In the genomic region with DNA sequence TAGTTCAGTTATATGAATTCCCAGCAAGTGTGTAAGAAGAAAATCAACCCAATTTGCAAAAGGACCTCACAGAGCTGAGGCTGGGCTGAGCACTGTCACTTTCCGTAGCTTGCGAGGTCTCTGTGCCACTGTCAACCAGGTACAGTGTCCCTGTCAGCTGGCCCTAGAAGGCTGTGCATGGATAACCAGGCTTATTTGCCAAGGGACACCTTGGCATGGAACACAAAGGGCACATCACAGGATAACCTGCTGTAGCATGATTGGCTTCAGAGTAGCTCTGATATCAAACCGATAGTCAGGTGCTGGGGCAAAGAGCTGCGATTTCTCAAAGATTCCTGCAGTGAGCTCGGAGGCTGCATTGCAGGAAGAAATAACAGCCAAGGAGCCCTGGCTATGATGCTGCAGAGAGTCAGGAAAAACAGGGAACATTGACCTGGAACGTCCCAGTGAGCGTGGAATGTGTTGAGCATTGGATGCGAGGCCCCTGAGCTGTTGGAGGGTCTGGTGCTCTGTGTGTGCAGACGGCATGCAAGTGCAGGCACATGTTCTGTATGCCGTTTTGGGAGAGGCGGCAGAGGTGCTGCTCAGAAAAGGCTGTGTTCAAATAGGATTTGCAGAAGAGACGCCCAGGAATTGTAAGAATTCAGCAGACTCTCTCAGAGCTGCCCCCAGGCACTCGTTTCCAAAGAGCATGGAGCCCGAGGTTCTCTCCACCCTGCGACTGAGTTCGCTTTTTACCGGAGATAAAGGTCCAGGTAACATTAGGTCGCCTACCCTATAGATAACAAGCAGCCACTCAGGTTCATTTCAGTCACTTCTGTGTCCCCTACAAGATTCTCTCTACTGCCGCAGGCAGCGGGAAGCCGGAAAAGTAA, we compare ENCODE assay signal across 15 cellular contexts.
DNase-seq lines count a peak whose midpoint lies in the region; ATAC-seq, FAIRE-seq and TF ChIP-seq lines count a peak whose summit lies in the region.
"Had no signal": no experiment of that assay in that cellular context is flagged by ENCODE, and none has a peak within 500 bp of the region (broad histone marks: within the 10 kb centered on the region; RNA-seq: fewer than 3 reads in every experiment).

No MANE protein-coding gene starts in this region.

- no peak overlapping the region for H2BK15ac ChIP-seq in H1 (ENCODE audit: low read length)

- H2BK12ac ChIP-seq in H1 (ENCODE audit: low read depth, low read length), result no peak overlapping the region

- TF ChIP-seq EP300 in H1 (IDR thresholded peaks at IDR 0.05; ENCODE audit: borderline replicate concordance in 1 of 2, low read depth in 2 of 2, low read length in 2 of 2), result no peak

- H3K18ac ChIP-seq in H1 (ENCODE audit: extremely low read depth, low read length), result no peak overlapping the region

- H3K27ac ChIP-seq in 22Rv1 (peak overlapping the region; percentile 88), H1 (ENCODE audit: low read depth, low read length) (no peak overlapping the region), osteoblast (ENCODE audit: low read depth, low read length) (no peak overlapping the region)

- H3K79me1 ChIP-seq in H1 (ENCODE audit: low read depth, low read length), result no peaks in the 10 kb centered on the region

- H3K36me3 ChIP-seq in H1 (ENCODE audit: control insufficient read depth in 2 of 4, insufficient read depth in 4 of 4, low read length in 3 of 4), result no peaks in the 10 kb centered on the region
- H3K36me3 ChIP-seq in osteoblast (ENCODE audit: insufficient read depth, low read length), result no peaks in the 10 kb centered on the region

- H3K27ac Mint-ChIP-seq in mesothelial cell of epicardium, result no peak overlapping the region
- H3K27ac Mint-ChIP-seq in activated CD8-positive, alpha-beta T cell treated with anti-CD3 and anti-CD28 coated beads, Interleukin-2, amount 10 ng/mL, durations not matched to agents 7 days and 5 days, result no peak overlapping the region

- TF ChIP-seq POLR2A in H1 (IDR thresholded peaks at IDR 0.05; ENCODE audit: control extremely low read depth in 1 of 2, low read depth in 2 of 2, low read length in 2 of 2), result no peak

- H3K4me2 ChIP-seq in H1 (ENCODE audit: insufficient read depth in 1 of 2, low read depth in 2 of 2, low read length in 2 of 2), result no peak overlapping the region
- no peak overlapping the region for H3K4me2 ChIP-seq in osteoblast (ENCODE audit: insufficient read depth, low read length)

- H3K56ac ChIP-seq in H1 (replicated peaks; ENCODE audit: insufficient read length, low read depth, low read length), result no peak overlapping the region

- ATAC-seq in GM18861 (IDR thresholded peaks at IDR 0.05; ENCODE audit: unreplicated experiment) (no peak), HG03039 (IDR thresholded peaks at IDR 0.05; ENCODE audit: unreplicated experiment) (no peak)
- ATAC-seq in activated CD8-positive, alpha-beta T cell treated with anti-CD3 and anti-CD28 coated beads, Interleukin-2, amount 10 ng/mL, durations not matched to agents 7 days and 5 days, result no peak

- H3K14ac ChIP-seq in H1 (ENCODE audit: insufficient read length), result no peak overlapping the region

- DNase-seq in ELF-1 (ENCODE audit: low read depth, low spot score) (peak; percentile 86), H1 (ENCODE audit: low read depth in 1 of 2, low spot score in 2 of 2) (no peak), mesothelial cell of epicardium (ENCODE audit: low spot score in 2 of 2, unreplicated experiment in 2 of 2) (no peak), osteoblast (ENCODE audit: insufficient read length, low spot score, missing footprints) (no peak)
- no peak for DNase-seq in activated CD8-positive, alpha-beta T cell treated with anti-CD3 and anti-CD28 coated beads, Interleukin-2, amount 10 ng/mL, durations not matched to agents 7 days and 5 days
- DNase-seq: C1 segment of cervical spinal cord; DND-41; NCI-H1092 treated with DMSO at 0.1 percent for 48 hours; NCI-H1694; NK-92 treated with Interleukin-12 subunit alpha and Interleukin-12 subunit beta, amount 100 ng/mL, for 24 hours; SIG-M5 had no signal

- H2BK5ac ChIP-seq in H1 (ENCODE audit: low read depth, low read length), result no peak overlapping the region; the same call in 1 of the 2 replicates

- no peak for TF ChIP-seq CTCF in 22Rv1 (IDR thresholded peaks at IDR 0.05)
- no peak for TF ChIP-seq CTCF in H1 (IDR thresholded peaks at IDR 0.05; ENCODE audit: control extremely low read depth in 1 of 3, insufficient read depth in 1 of 3, low read depth in 1 of 3, low read length in 3 of 3)
- TF ChIP-seq CTCF in mesothelial cell of epicardium (IDR thresholded peaks at IDR 0.05; ENCODE audit: unreplicated experiment), result no peak
- no peak for TF ChIP-seq CTCF in osteoblast (IDR thresholded peaks at IDR 0.05; ENCODE audit: extremely low read depth, low read depth, low read length)

- no peak for TF ChIP-seq RAD21 in H1 (IDR thresholded peaks at IDR 0.05 in 1 of 2, conservative IDR thresholded peaks at IDR 0.05 in 1 of 2; ENCODE audit: low read depth in 2 of 2, low read length in 2 of 2)

- H2AK5ac ChIP-seq in H1 (ENCODE audit: low read depth, low read length), result no peak overlapping the region

- H3K23me2 ChIP-seq in H1 (ENCODE audit: low read depth, low read length), result no peaks in the 10 kb centered on the region

- peaks cover 3% of the 10 kb centered on the region for H3K27me3 Mint-ChIP-seq in mesothelial cell of epicardium (ENCODE audit: low read depth)
- H3K27me3 Mint-ChIP-seq in activated CD8-positive, alpha-beta T cell treated with anti-CD3 and anti-CD28 coated beads, Interleukin-2, amount 10 ng/mL, durations not matched to agents 7 days and 5 days (ENCODE audit: low read depth), result no peaks in the 10 kb centered on the region

- H3K23ac ChIP-seq in H1 (ENCODE audit: insufficient read length), result no peak overlapping the region

- H3K9me3 ChIP-seq in H1 (ENCODE audit: insufficient read depth in 2 of 2, low read depth in 1 of 2, low read length in 1 of 2) (peaks cover 0 to 5% of the 10 kb centered on the region in 2 experiments; a peak in 2 of 4 replicates), osteoblast (ENCODE audit: low read depth, low read length) (no peaks in the 10 kb centered on the region)

- H3K9ac ChIP-seq in H1 (replicated peaks in 1 of 4; ENCODE audit: extremely low read depth in 1 of 4, low read depth in 3 of 4, low read length in 3 of 4), result no peak overlapping the region

- WGBS in H1 (ENCODE audit: extremely low coverage in 1 of 2, insufficient coverage in 1 of 2, insufficient read length in 1 of 2, insufficient replicate concordance in 2 of 2, low coverage in 1 of 2, low lambda C conversion rate in 2 of 2, missing lambda C conversion rate in 1 of 2), 2 experiments, result 85% methylated on average over 21 of the region's 21 CpGs; no CpG with 5 or more reads in 1 of the 2 experiments

- POLR2A ChIA-PET in H1 (lab: Charles Lee; ENCODE audit: partially characterized antibody), result no interaction called here
- POLR2A ChIA-PET in activated CD8-positive, alpha-beta T cell treated with anti-CD3 and anti-CD28 coated beads, Interleukin-2, amount 10 ng/mL, durations not matched to agents 7 days and 5 days (lab: Charles Lee), result no interaction called here

- no peaks in the 10 kb centered on the region for H3K9me3 Mint-ChIP-seq in mesothelial cell of epicardium
- H3K9me3 Mint-ChIP-seq in activated CD8-positive, alpha-beta T cell treated with anti-CD3 and anti-CD28 coated beads, Interleukin-2, amount 10 ng/mL, durations not matched to agents 7 days and 5 days (ENCODE audit: insufficient read depth), result no peaks in the 10 kb centered on the region

- no peak overlapping the region for H4K8ac ChIP-seq in H1 (ENCODE audit: extremely low read depth, insufficient read depth, low read length)

- H3K79me2 ChIP-seq in H1 (ENCODE audit: control insufficient read depth in 1 of 2, insufficient read depth in 2 of 2, low read length in 2 of 2), result no peaks in the 10 kb centered on the region
- H3K79me2 ChIP-seq in osteoblast (ENCODE audit: insufficient read depth, low read length), result no peaks in the 10 kb centered on the region

- no peak overlapping the region for H3K4me3 ChIP-seq in H1 (ENCODE audit: extremely low read depth in 1 of 4, insufficient read depth in 2 of 4, low read depth in 3 of 4, low read length in 4 of 4)
- no peak overlapping the region for H3K4me3 ChIP-seq in osteoblast (ENCODE audit: insufficient read depth, low read length)

- no peaks in the 10 kb centered on the region for H4K20me1 ChIP-seq in H1 (replicated peaks in 1 of 2; ENCODE audit: control insufficient read depth in 1 of 2, insufficient read depth in 2 of 2, low read length in 2 of 2)
- no peaks in the 10 kb centered on the region for H4K20me1 ChIP-seq in osteoblast (ENCODE audit: insufficient read depth, low read length)

- FAIRE-seq in H1 (lab: Jason Lieb, UNC), result no peak
- FAIRE-seq: G401.6 had no signal

- no peaks in the 10 kb centered on the region for H3K36me3 Mint-ChIP-seq in mesothelial cell of epicardium
- no peaks in the 10 kb centered on the region for H3K36me3 Mint-ChIP-seq in activated CD8-positive, alpha-beta T cell treated with anti-CD3 and anti-CD28 coated beads, Interleukin-2, amount 10 ng/mL, durations not matched to agents 7 days and 5 days (ENCODE audit: low read depth)

- H3K4me1 Mint-ChIP-seq in mesothelial cell of epicardium, result peaks cover 43% of the 10 kb centered on the region
- H3K4me1 Mint-ChIP-seq in activated CD8-positive, alpha-beta T cell treated with anti-CD3 and anti-CD28 coated beads, Interleukin-2, amount 10 ng/mL, durations not matched to agents 7 days and 5 days (ENCODE audit: low read depth), result no peaks in the 10 kb centered on the region

- H2BK120ac ChIP-seq in H1 (replicated peaks; ENCODE audit: low read depth, low read length), result no peak overlapping the region

- H3K4me1 ChIP-seq in H1 (replicated peaks in 1 of 4; ENCODE audit: control insufficient read depth in 3 of 4, insufficient read depth in 4 of 4, low read length in 3 of 4) (no peaks in the 10 kb centered on the region), osteoblast (ENCODE audit: insufficient read depth, low read length) (peaks cover 22% of the 10 kb centered on the region)

- H3K27me3 ChIP-seq in H1 (replicated peaks in 1 of 4; ENCODE audit: control insufficient read depth in 3 of 4, extremely low read depth in 1 of 4, insufficient read depth in 3 of 4, low read length in 3 of 4), result no peaks in the 10 kb centered on the region
- no peaks in the 10 kb centered on the region for H3K27me3 ChIP-seq in osteoblast (ENCODE audit: insufficient read depth, low read length)

- H2AFZ ChIP-seq in H1 (ENCODE audit: low read length) (0 out of 2 replicates have a peak overlapping the region, but pooled peaks have one; percentile 19), osteoblast (ENCODE audit: low read length) (no peak overlapping the region)

- no peak overlapping the region for H3K4ac ChIP-seq in H1 (replicated peaks; ENCODE audit: insufficient read length, low read depth, low read length)

- CTCF ChIA-PET in H1 (lab: Charles Lee; ENCODE audit: partially characterized antibody), result interaction anchor here (0.6 to 1.3 kb wide), 3 partner anchors 24 to 231 kb away, joined by 3 to 6 read pairs (median 3); no protein-coding TSS in a partner anchor
- CTCF ChIA-PET in activated CD8-positive, alpha-beta T cell treated with anti-CD3 and anti-CD28 coated beads, Interleukin-2, amount 10 ng/mL, durations not matched to agents 7 days and 5 days (lab: Charles Lee), result no interaction called here

- H4K91ac ChIP-seq in H1 (replicated peaks; ENCODE audit: insufficient read length, low read length), result no peak overlapping the region

- H3K4me3 Mint-ChIP-seq in mesothelial cell of epicardium, result peak overlapping the region; percentile 42
- H3K4me3 Mint-ChIP-seq in activated CD8-positive, alpha-beta T cell treated with anti-CD3 and anti-CD28 coated beads, Interleukin-2, amount 10 ng/mL, durations not matched to agents 7 days and 5 days, result no peak overlapping the region

- H4K5ac ChIP-seq in H1 (ENCODE audit: insufficient read length, low read depth, low read length), result no peak overlapping the region

- no peak overlapping the region for H2BK20ac ChIP-seq in H1 (ENCODE audit: low read length)
